Comparison of ENCODE assay signal across 16 cellular contexts in genomic region chr2:16038586-16038985, GRCh38.
DNase-seq lines count a peak whose midpoint lies in the region; ATAC-seq, FAIRE-seq and TF ChIP-seq lines count a peak whose summit lies in the region.
"Had no signal": no experiment of that assay in that cellular context is flagged by ENCODE, and none has a peak within 500 bp of the region (broad histone marks: within the 10 kb centered on the region; RNA-seq: fewer than 3 reads in every experiment).

No MANE protein-coding gene starts in this region.

- CTCF ChIA-PET in activated CD8-positive, alpha-beta T cell treated with anti-CD3 and anti-CD28 coated beads, Interleukin-2, amount 10 ng/mL, durations not matched to agents 7 days and 5 days (lab: Charles Lee): no interaction called here

- no peak for ATAC-seq in T-helper 17 cell
- ATAC-seq in activated CD8-positive, alpha-beta T cell treated with anti-CD3 and anti-CD28 coated beads, Interleukin-2, amount 10 ng/mL, durations not matched to agents 7 days and 5 days: no peak

- H3K36me3 Mint-ChIP-seq in nephron (ENCODE audit: low read depth) (no peaks in the 10 kb centered on the region), T-helper 17 cell (ENCODE audit: low read depth) (no peaks in the 10 kb centered on the region)
- H3K36me3 Mint-ChIP-seq in activated CD8-positive, alpha-beta T cell treated with anti-CD3 and anti-CD28 coated beads, Interleukin-2, amount 10 ng/mL, durations not matched to agents 7 days and 5 days (ENCODE audit: low read depth): no peaks in the 10 kb centered on the region
- H3K36me3 Mint-ChIP-seq: CD14-positive monocyte had no signal

- peak overlapping the region; percentile 65 to 78 (median 75) for H3K27ac Mint-ChIP-seq in nephron
- no peak overlapping the region for H3K27ac Mint-ChIP-seq in T-helper 17 cell
- H3K27ac Mint-ChIP-seq in activated CD8-positive, alpha-beta T cell treated with anti-CD3 and anti-CD28 coated beads, Interleukin-2, amount 10 ng/mL, durations not matched to agents 7 days and 5 days: no peak overlapping the region
- H3K27ac Mint-ChIP-seq: CD14-positive monocyte had no signal

- POLR2A ChIA-PET in activated CD8-positive, alpha-beta T cell treated with anti-CD3 and anti-CD28 coated beads, Interleukin-2, amount 10 ng/mL, durations not matched to agents 7 days and 5 days (lab: Charles Lee): no interaction called here

- H3K9me3 Mint-ChIP-seq in nephron: peaks cover 2% of the 10 kb centered on the region
- H3K9me3 Mint-ChIP-seq in activated CD8-positive, alpha-beta T cell treated with anti-CD3 and anti-CD28 coated beads, Interleukin-2, amount 10 ng/mL, durations not matched to agents 7 days and 5 days (ENCODE audit: insufficient read depth): no peaks in the 10 kb centered on the region

- H3K27me3 ChIP-seq in WERI-Rb-1 (ENCODE audit: insufficient read depth, low read depth, severe bottlenecking): no peaks in the 10 kb centered on the region

- TF ChIP-seq CTCF in WERI-Rb-1 (IDR thresholded peaks at IDR 0.05; ENCODE audit: low read depth, low read length): no peak
- TF ChIP-seq CTCF in nephron (IDR thresholded peaks at IDR 0.05; ENCODE audit: unreplicated experiment in 3 of 3): no peak

- peak overlapping the region; percentile 90 for H3K27ac ChIP-seq in WERI-Rb-1

- H3K4me3 Mint-ChIP-seq in nephron (peak overlapping the region in 2 of 3 experiments; percentile 39 to 54), T-helper 17 cell (no peak overlapping the region)
- H3K4me3 Mint-ChIP-seq in activated CD8-positive, alpha-beta T cell treated with anti-CD3 and anti-CD28 coated beads, Interleukin-2, amount 10 ng/mL, durations not matched to agents 7 days and 5 days: no peak overlapping the region
- H3K4me3 Mint-ChIP-seq: CD14-positive monocyte had no signal

- DNase-seq in NCI-H2171 treated with DMSO at 0.1 percent for 48 hours (lab: John Stamatoyannopoulos, UW) (peak; percentile 8), NCI-H2171 (lab: John Stamatoyannopoulos, UW) (no peak), WERI-Rb-1 (peak; percentile 46), urothelium cell line (ENCODE audit: low spot score) (no peak), T-helper 17 cell (no peak), NCI-H2081 (lab: John Stamatoyannopoulos, UW) (no peak)
- no peak for DNase-seq in activated CD8-positive, alpha-beta T cell treated with anti-CD3 and anti-CD28 coated beads, Interleukin-2, amount 10 ng/mL, durations not matched to agents 7 days and 5 days
- DNase-seq: Calu3, GF-D8, KBM-7, NCI-H1048, SK-N-SH had no signal

- H3K27me3 Mint-ChIP-seq in nephron (ENCODE audit: low read depth): peaks cover 15% of the 10 kb centered on the region
- H3K27me3 Mint-ChIP-seq in T-helper 17 cell: peaks cover 16% of the 10 kb centered on the region
- no peaks in the 10 kb centered on the region for H3K27me3 Mint-ChIP-seq in activated CD8-positive, alpha-beta T cell treated with anti-CD3 and anti-CD28 coated beads, Interleukin-2, amount 10 ng/mL, durations not matched to agents 7 days and 5 days (ENCODE audit: low read depth)

- peaks cover 33% of the 10 kb centered on the region for H3K4me1 Mint-ChIP-seq in nephron
- no peaks in the 10 kb centered on the region for H3K4me1 Mint-ChIP-seq in T-helper 17 cell
- H3K4me1 Mint-ChIP-seq in activated CD8-positive, alpha-beta T cell treated with anti-CD3 and anti-CD28 coated beads, Interleukin-2, amount 10 ng/mL, durations not matched to agents 7 days and 5 days (ENCODE audit: low read depth): no peaks in the 10 kb centered on the region

- H3K4me3 ChIP-seq in WERI-Rb-1 (ENCODE audit: low read depth, low read length): peak overlapping the region; percentile 35

- H3K9me3 ChIP-seq in WERI-Rb-1 (ENCODE audit: severe bottlenecking) (no peaks in the 10 kb centered on the region), T-helper 17 cell (ENCODE audit: control insufficient read depth, low read length, poor library complexity, severe bottlenecking) (no peaks in the 10 kb centered on the region)
- H3K9me3 ChIP-seq: SK-N-SH had no signal

- FAIRE-seq in urothelium cell line (lab: Jason Lieb, UNC): peak; percentile 72
- FAIRE-seq: A204.1, H54 had no signal

- no peaks in the 10 kb centered on the region for H3K36me3 ChIP-seq in WERI-Rb-1

Comparison
In these comparisons a context has a peak if more than half of its experiments do, and no peak if none do; other contexts are left out.
1. DNase-seq: peak in NCI-H2171 treated with DMSO at 0.1 percent for 48 hours (single experiment) and WERI-Rb-1 (single experiment); none in NCI-H2171 (single experiment), urothelium cell line (single experiment), T-helper 17 cell (0 of 3), activated CD8-positive, alpha-beta T cell treated with anti-CD3 and anti-CD28 coated beads, Interleukin-2, amount 10 ng/mL, durations not matched to agents 7 days and 5 days (single experiment) and NCI-H2081 (0 of 2).
2. H3K27ac Mint-ChIP-seq: peak in nephron (3 of 3); none in T-helper 17 cell (single experiment) and activated CD8-positive, alpha-beta T cell treated with anti-CD3 and anti-CD28 coated beads, Interleukin-2, amount 10 ng/mL, durations not matched to agents 7 days and 5 days (single experiment).
3. H3K4me3 Mint-ChIP-seq: peak in nephron (2 of 3); none in T-helper 17 cell (single experiment) and activated CD8-positive, alpha-beta T cell treated with anti-CD3 and anti-CD28 coated beads, Interleukin-2, amount 10 ng/mL, durations not matched to agents 7 days and 5 days (single experiment).